ENCODE assay signal across 9 cellular contexts in the genomic region with DNA sequence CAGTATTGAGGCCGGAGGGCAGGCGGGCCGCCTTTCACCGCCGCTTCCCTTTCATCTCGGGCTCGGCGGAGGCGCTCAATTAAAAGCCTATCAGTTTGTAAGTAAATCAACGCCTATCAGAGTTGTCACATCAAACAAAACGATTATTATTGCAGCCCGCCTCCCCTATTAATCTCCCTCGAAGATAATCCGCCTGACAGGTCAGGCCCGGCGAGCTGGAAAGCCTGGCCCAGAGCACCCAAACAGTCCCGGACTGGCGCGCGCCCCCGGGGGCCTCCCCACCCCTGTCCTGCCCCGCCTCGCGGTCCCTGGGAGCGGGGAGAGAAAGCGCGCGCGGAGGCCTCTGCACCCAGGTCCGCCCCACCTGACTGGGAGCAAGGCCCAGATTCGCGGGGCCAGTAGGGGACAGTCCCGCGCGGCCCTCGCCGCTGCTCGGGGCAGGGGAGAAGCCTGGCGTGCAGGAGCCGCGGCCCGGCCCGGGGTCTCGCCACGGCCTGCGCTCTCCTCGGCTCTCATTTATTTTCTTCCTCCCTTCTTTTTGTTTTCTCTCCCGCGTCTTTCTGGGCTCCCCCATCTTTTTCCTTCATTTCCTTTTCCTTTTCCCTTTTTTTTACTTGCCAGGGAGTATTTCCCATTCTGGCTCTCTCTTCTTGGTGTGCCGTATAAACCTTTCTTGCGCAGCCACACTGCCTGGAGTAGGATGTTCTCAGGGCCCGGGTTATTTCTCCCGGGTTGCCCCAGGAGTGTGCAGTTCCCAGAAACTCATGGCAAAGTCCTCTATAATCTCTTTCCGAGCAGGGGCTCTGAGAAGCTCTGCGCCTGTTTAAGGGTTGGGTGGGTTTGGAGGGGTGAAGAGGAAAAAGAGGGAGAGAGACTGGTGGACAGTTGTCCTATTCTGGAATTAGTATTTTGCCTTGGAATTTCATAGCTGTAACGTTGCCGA. TPM values are rescaled to one million over a fixed set of nuclear protein-coding genes. Genes with fewer than 3 reads are reported as not detected.
DNase-seq lines count a peak whose midpoint lies in the region; ATAC-seq and FAIRE-seq lines count a peak whose summit lies in the region.
"Had no signal": no experiment of that assay in that cellular context is flagged by ENCODE, and none has a peak within 500 bp of the region (broad histone marks: within the 10 kb centered on the region; RNA-seq: fewer than 3 reads in every experiment).

No MANE protein-coding gene starts in this region.

- H3K27me3 ChIP-seq in esophagus (ENCODE audit: control insufficient read depth in 1 of 2, insufficient read depth in 2 of 2, low read length in 2 of 2) (no peaks in the 10 kb centered on the region), neuron (ENCODE audit: insufficient read depth, low read length) (no peaks in the 10 kb centered on the region)

- ATAC-seq in GM19452 (IDR thresholded peaks at IDR 0.05; ENCODE audit: unreplicated experiment) (no peak), GM21529 (IDR thresholded peaks at IDR 0.05; ENCODE audit: unreplicated experiment) (no peak), GM19463 (IDR thresholded peaks at IDR 0.05; ENCODE audit: unreplicated experiment) (no peak)

- H3K9me3 ChIP-seq in esophagus (ENCODE audit: control insufficient read depth in 2 of 2, insufficient read depth in 1 of 2, low read depth in 1 of 2, low read length in 1 of 2) (no peaks in the 10 kb centered on the region), neuron (ENCODE audit: low read length) (no peaks in the 10 kb centered on the region)

- DNase-seq in Daoy (ENCODE audit: low read depth) (peak; percentile 23), NCI-H774 (lab: John Stamatoyannopoulos, UW) (peak; percentile 4), frontal cortex (ENCODE audit: low spot score in 2 of 2) (no peak)
- DNase-seq: NCI-H69 had no signal

- H3K36me3 ChIP-seq in esophagus (ENCODE audit: control insufficient read depth in 2 of 2, insufficient read depth in 2 of 2, low read length in 1 of 2) (no peaks in the 10 kb centered on the region), neuron (ENCODE audit: insufficient read depth, low read length) (peaks cover 6% of the 10 kb centered on the region)

- H3K4me3 ChIP-seq in esophagus (ENCODE audit: low read depth in 1 of 2, low read length in 2 of 2) (peak overlapping the region; percentile 88 to 89), neuron (ENCODE audit: low read length) (peak overlapping the region; percentile 85)

- 21 to 30% methylated on average over 50 to 57 of the region's 57 CpGs for WGBS in esophagus, 2 donors

- FAIRE-seq in frontal cortex (lab: Jason Lieb, UNC), result no peak

- H3K4me1 ChIP-seq in esophagus (ENCODE audit: control insufficient read depth in 2 of 2, insufficient read depth in 2 of 2, low read length in 1 of 2), result peaks cover 0 to 3% of the 10 kb centered on the region in 2 donors
- peaks cover 9% of the 10 kb centered on the region for H3K4me1 ChIP-seq in neuron (ENCODE audit: insufficient read depth, low read length)

- peak overlapping the region; percentile 98 to 99 for H3K27ac ChIP-seq in esophagus (ENCODE audit: low read depth in 2 of 2, low read length in 1 of 2)

- H2AFZ ChIP-seq in neuron (ENCODE audit: low read depth, low read length), result peak overlapping the region; percentile 95

RNA-seq across cellular contexts. Expression of gene ZNF503, which starts 3.9 kb away (rescaled TPM):
- 3.7 and 5.7 TPM in 2 replicates for total RNA-seq in Daoy (2014; rRNA removed; shearing (Covaris generic))
- 10 to 100 TPM; 14.5 to 19.4 TPM for polyA plus RNA-seq in esophagus
- 1.6 TPM for total RNA-seq in frontal cortex

RNA-seq across cellular contexts. Expression of gene LRMDA, which starts 26.0 kb away (rescaled TPM):
- total RNA-seq in Daoy (2014; rRNA removed; shearing (Covaris generic)), result 1.6 TPM in 1 of 2 replicates, not detected in the other
- polyA plus RNA-seq in esophagus, result 1 to 10 TPM; 1.8 to 4.0 TPM
- 4.5 TPM for total RNA-seq in frontal cortex

Comparison
In these comparisons a context has a peak if more than half of its experiments do, and no peak if none do; other contexts are left out.
1. DNase-seq: peak in Daoy (single experiment) and NCI-H774 (single experiment); none in frontal cortex (0 of 2).